In the genomic region with DNA sequence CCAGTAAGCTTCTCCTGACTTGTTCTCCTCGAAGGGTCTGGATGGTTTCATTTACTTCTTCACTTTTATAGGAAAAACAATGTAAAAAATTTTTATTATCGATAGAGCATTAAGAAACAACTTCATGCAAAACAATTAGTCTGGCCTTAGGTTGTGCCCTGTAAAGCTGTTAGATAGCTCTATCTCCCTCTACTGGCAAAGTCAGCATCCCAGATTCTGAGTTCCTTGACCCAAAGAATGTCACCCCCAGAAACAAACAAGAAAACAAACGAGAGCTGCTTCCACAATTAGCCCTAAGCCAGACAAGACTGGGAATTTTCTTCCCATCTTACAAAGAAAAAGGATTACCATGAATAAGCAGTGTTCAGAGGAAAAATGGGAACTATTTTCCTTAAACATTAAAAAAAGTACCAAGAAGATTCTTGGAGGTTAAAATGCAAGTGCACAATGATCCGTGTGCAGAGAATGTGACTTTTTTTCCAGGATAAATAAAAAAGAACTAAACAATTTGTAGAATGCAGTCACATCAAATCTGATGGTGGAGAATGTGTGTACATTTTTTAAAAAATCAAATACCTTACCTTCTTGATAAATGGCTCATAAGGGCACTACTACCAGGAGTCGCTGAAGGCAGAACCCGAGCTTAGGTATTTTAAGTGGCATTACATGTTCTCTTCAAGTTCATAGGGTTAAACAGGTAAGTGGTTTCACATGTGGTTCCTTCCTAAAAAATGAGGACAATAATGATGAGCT, we compare ENCODE assay signal across 9 cellular contexts.
DNase-seq lines count a peak whose midpoint lies in the region; ATAC-seq lines count a peak whose summit lies in the region.
"Had no signal": no experiment of that assay in that cellular context is flagged by ENCODE, and none has a peak within 500 bp of the region (broad histone marks: within the 10 kb centered on the region; RNA-seq: fewer than 3 reads in every experiment).

No MANE protein-coding gene starts in this region.

- no peaks in the 10 kb centered on the region for H3K9me2 ChIP-seq in Karpas-422 (replicated peaks; ENCODE audit: insufficient read depth, low read length)

- DNase-seq in EL = peak; percentile 7
- peak; percentile 46 for DNase-seq in Karpas-422
- peak; percentile 59 for DNase-seq in astrocyte of the hippocampus (ENCODE audit: low read depth, low spot score)
- peak; percentile 66 for DNase-seq in left kidney (ENCODE audit: low read depth, low spot score)
- DNase-seq in activated CD8-positive, alpha-beta memory T cell treated with anti-CD3 and anti-CD28 coated beads, Interleukin-2, amount 10 ng/mL, durations not matched to agents 7 days and 5 days = no peak
- no peak for DNase-seq in stimulated activated naive CD4-positive, alpha-beta T cell (lab: John Stamatoyannopoulos, UW)
- no peak for DNase-seq in naive thymus-derived CD8-positive, alpha-beta T cell

- POLR2A ChIA-PET in naive thymus-derived CD8-positive, alpha-beta T cell (lab: Charles Lee) = no interaction called here

- no peaks in the 10 kb centered on the region for H3K27me3 ChIP-seq in Karpas-422 (ENCODE audit: low read length)

- no peak overlapping the region for H3K4me2 ChIP-seq in Karpas-422 (ENCODE audit: low read depth, low read length, poor library complexity, severe bottlenecking)

- H3K4me1 ChIP-seq in Karpas-422 (ENCODE audit: low read length) = no peaks in the 10 kb centered on the region

- no peak overlapping the region for H3K4me3 ChIP-seq in Karpas-422 (ENCODE audit: low read length)
- H3K4me3 ChIP-seq: mucosa of descending colon had no signal

- no peak overlapping the region for H3K9ac ChIP-seq in Karpas-422 (ENCODE audit: low read length)

- no peaks in the 10 kb centered on the region for H3K9me3 ChIP-seq in Karpas-422 (ENCODE audit: low read length)
- H3K9me3 ChIP-seq: mucosa of descending colon had no signal

- no peak overlapping the region for H3K4me3 Mint-ChIP-seq in activated CD8-positive, alpha-beta memory T cell treated with anti-CD3 and anti-CD28 coated beads, Interleukin-2, amount 10 ng/mL, durations not matched to agents 7 days and 5 days
- H3K4me3 Mint-ChIP-seq in naive thymus-derived CD8-positive, alpha-beta T cell = no peak overlapping the region

- H3K27ac ChIP-seq in Karpas-422 (ENCODE audit: low read length) = no peak overlapping the region

- no peaks in the 10 kb centered on the region for H3K27me3 Mint-ChIP-seq in activated CD8-positive, alpha-beta memory T cell treated with anti-CD3 and anti-CD28 coated beads, Interleukin-2, amount 10 ng/mL, durations not matched to agents 7 days and 5 days
- peaks cover 0 to 7% (median 2%) of the 10 kb centered on the region in 5 donors for H3K27me3 Mint-ChIP-seq in naive thymus-derived CD8-positive, alpha-beta T cell

- H3K9me3 Mint-ChIP-seq in activated CD8-positive, alpha-beta memory T cell treated with anti-CD3 and anti-CD28 coated beads, Interleukin-2, amount 10 ng/mL, durations not matched to agents 7 days and 5 days (ENCODE audit: low read depth) = no peaks in the 10 kb centered on the region
- H3K9me3 Mint-ChIP-seq in naive thymus-derived CD8-positive, alpha-beta T cell = peaks cover 0 to 1% (median 0%) of the 10 kb centered on the region in 9 donors

- no peak overlapping the region for H2AFZ ChIP-seq in Karpas-422 (ENCODE audit: low read length)

- H4K20me1 ChIP-seq in Karpas-422 (ENCODE audit: insufficient read depth, low read depth, low read length) = no peaks in the 10 kb centered on the region

- CTCF ChIA-PET in activated CD8-positive, alpha-beta memory T cell treated with anti-CD3 and anti-CD28 coated beads, Interleukin-2, amount 10 ng/mL, durations not matched to agents 7 days and 5 days (lab: Charles Lee) = interaction anchor here (1.0 kb wide), 1 partner anchor 9 kb away, joined by 3 read pairs; no protein-coding TSS in a partner anchor

- no peak overlapping the region for H3K27ac Mint-ChIP-seq in activated CD8-positive, alpha-beta memory T cell treated with anti-CD3 and anti-CD28 coated beads, Interleukin-2, amount 10 ng/mL, durations not matched to agents 7 days and 5 days
- H3K27ac Mint-ChIP-seq in naive thymus-derived CD8-positive, alpha-beta T cell = no peak overlapping the region

- no peak for ATAC-seq in activated CD8-positive, alpha-beta memory T cell treated with anti-CD3 and anti-CD28 coated beads, Interleukin-2, amount 10 ng/mL, durations not matched to agents 7 days and 5 days
- no peak for ATAC-seq in HG02852 (IDR thresholded peaks at IDR 0.05; ENCODE audit: unreplicated experiment)
- no peak for ATAC-seq in naive thymus-derived CD8-positive, alpha-beta T cell
- ATAC-seq: mucosa of descending colon had no signal

- H3K36me3 Mint-ChIP-seq in activated CD8-positive, alpha-beta memory T cell treated with anti-CD3 and anti-CD28 coated beads, Interleukin-2, amount 10 ng/mL, durations not matched to agents 7 days and 5 days = no peaks in the 10 kb centered on the region
- no peaks in the 10 kb centered on the region for H3K36me3 Mint-ChIP-seq in naive thymus-derived CD8-positive, alpha-beta T cell

- H3K79me2 ChIP-seq in Karpas-422 (ENCODE audit: low read length) = no peaks in the 10 kb centered on the region

- H3K4me1 Mint-ChIP-seq in activated CD8-positive, alpha-beta memory T cell treated with anti-CD3 and anti-CD28 coated beads, Interleukin-2, amount 10 ng/mL, durations not matched to agents 7 days and 5 days = no peaks in the 10 kb centered on the region
- H3K4me1 Mint-ChIP-seq in naive thymus-derived CD8-positive, alpha-beta T cell = no peaks in the 10 kb centered on the region

- no peaks in the 10 kb centered on the region for H3K36me3 ChIP-seq in Karpas-422 (ENCODE audit: insufficient read depth, low read length)

Comparison
In these comparisons a context has a peak if more than half of its experiments do, and no peak if none do; other contexts are left out.
1. DNase-seq: peak in EL (single experiment), Karpas-422 (single experiment), astrocyte of the hippocampus (single experiment) and left kidney (single experiment); none in activated CD8-positive, alpha-beta memory T cell treated with anti-CD3 and anti-CD28 coated beads, Interleukin-2, amount 10 ng/mL, durations not matched to agents 7 days and 5 days (single experiment), stimulated activated naive CD4-positive, alpha-beta T cell (0 of 6) and naive thymus-derived CD8-positive, alpha-beta T cell (0 of 10).